ENCODE assay signal across 14 cellular contexts in the genomic region with DNA sequence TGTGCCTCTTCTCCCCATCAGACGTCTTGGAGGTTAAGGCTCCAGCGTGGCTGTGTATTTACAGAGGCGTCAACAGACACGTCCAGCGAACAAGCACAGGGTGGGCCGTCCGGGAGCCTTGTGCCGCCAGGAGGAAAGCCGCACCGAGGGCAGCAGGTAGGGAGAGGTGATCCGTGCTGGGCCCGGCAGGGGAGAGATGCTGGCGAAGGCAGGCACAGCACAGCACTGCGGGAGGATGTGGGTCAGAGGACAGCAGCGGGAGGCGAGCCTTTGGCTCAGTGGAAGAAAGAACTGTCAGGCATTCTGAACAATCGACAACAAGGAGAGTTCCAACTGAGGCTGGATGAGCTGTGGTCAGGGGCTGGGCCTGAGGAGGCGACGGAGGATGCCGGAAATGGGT.
DNase-seq lines count a peak whose midpoint lies in the region; ATAC-seq and TF ChIP-seq lines count a peak whose summit lies in the region.
"Had no signal": no experiment of that assay in that cellular context is flagged by ENCODE, and none has a peak within 500 bp of the region (broad histone marks: within the 10 kb centered on the region; RNA-seq: fewer than 3 reads in every experiment).

No MANE protein-coding gene starts in this region.

- CTCF ChIA-PET in PC-9 (lab: Charles Lee): no interaction called here

- no peak overlapping the region for H3K4me2 ChIP-seq in PC-9
- H3K4me2 ChIP-seq: hepatocyte had no signal

- peak overlapping the region; percentile 44 for H3K27ac ChIP-seq in angular gyrus (ENCODE audit: low read depth, low read length)
- peak overlapping the region; percentile 20 to 83 for H3K27ac ChIP-seq in thoracic aorta
- no peak overlapping the region for H3K27ac ChIP-seq in PC-9
- H3K27ac ChIP-seq in esophagus squamous epithelium: no peak overlapping the region
- H3K27ac ChIP-seq: hepatocyte, pancreas had no signal

- TF ChIP-seq CTCF in thoracic aorta (IDR thresholded peaks at IDR 0.05) (no peak), PC-9 (conservative IDR thresholded peaks at IDR 0.05) (no peak), esophagus squamous epithelium (IDR thresholded peaks at IDR 0.05) (no peak)

- no peak overlapping the region for H3K27ac Mint-ChIP-seq in activated naive CD4-positive, alpha-beta T cell treated with anti-CD3 and anti-CD28 coated beads, Interleukin-2, amount 50 U/mL, for 72 hours
- H3K27ac Mint-ChIP-seq: activated CD4-positive, alpha-beta T cell treated with anti-CD3 and anti-CD28 coated beads, Interleukin-2, amount 10 ng/mL, durations not matched to agents 24 days and 14 days; activated naive CD4-positive, alpha-beta T cell treated with anti-CD3 and anti-CD28 coated beads, Interleukin-2, amount 10 ng/mL, durations not matched to agents 7 days and 5 days had no signal

- no peaks in the 10 kb centered on the region for H3F3A ChIP-seq in PC-9 (ENCODE audit: insufficient read depth, low read depth)

- no peak for DNase-seq in activated naive CD4-positive, alpha-beta T cell treated with anti-CD3 and anti-CD28 coated beads, Interleukin-2, amount 50 U/mL, for 72 hours (ENCODE audit: low spot score in 2 of 2)
- DNase-seq in activated naive CD4-positive, alpha-beta T cell (lab: John Stamatoyannopoulos, UW): no peak
- DNase-seq in iPS-NIHi7 (ENCODE audit: extremely low spot score) (peak; percentile 55), thoracic aorta (ENCODE audit: low spot score) (no peak), AG20443 (ENCODE audit: low spot score) (no peak), PC-9 (no peak), esophagus squamous epithelium (lab: John Stamatoyannopoulos, UW) (no peak)
- DNase-seq: effector CD4-positive, alpha-beta T cell; NCI-H2029 had no signal

- no peak for TF ChIP-seq POLR2A in esophagus squamous epithelium (IDR thresholded peaks at IDR 0.05)

- H2AFZ ChIP-seq in PC-9: no peak overlapping the region
- H2AFZ ChIP-seq: hepatocyte had no signal

- H3K4me3 ChIP-seq in thoracic aorta (no peak overlapping the region), PC-9 (no peak overlapping the region), esophagus squamous epithelium (no peak overlapping the region)
- H3K4me3 ChIP-seq: hepatocyte, pancreas had no signal

- no peaks in the 10 kb centered on the region for H4K20me1 ChIP-seq in PC-9 (ENCODE audit: insufficient read depth)

- POLR2A ChIA-PET in PC-9 (lab: Charles Lee; ENCODE audit: unreplicated experiment): no interaction called here

- H3K4me1 ChIP-seq in thoracic aorta (ENCODE audit: control insufficient read depth in 1 of 2, low read depth in 2 of 2) (peaks cover 11 to 50% of the 10 kb centered on the region in 2 donors), PC-9 (replicated peaks; ENCODE audit: insufficient read depth) (no peaks in the 10 kb centered on the region), esophagus squamous epithelium (peaks cover 0 to 4% (median 0%) of the 10 kb centered on the region in 3 donors)
- H3K4me1 ChIP-seq: pancreas had no signal

- H3K27me3 ChIP-seq in thoracic aorta (replicated peaks; ENCODE audit: insufficient read depth): no peaks in the 10 kb centered on the region
- no peaks in the 10 kb centered on the region for H3K27me3 ChIP-seq in PC-9 (ENCODE audit: insufficient read depth, low read depth)
- H3K27me3 ChIP-seq in esophagus squamous epithelium: peaks cover 0 to 7% (median 0%) of the 10 kb centered on the region in 4 donors
- H3K27me3 ChIP-seq: hepatocyte, pancreas had no signal

- H3K79me2 ChIP-seq in PC-9 (ENCODE audit: low read depth): no peaks in the 10 kb centered on the region
- H3K79me2 ChIP-seq: hepatocyte had no signal

- H3K36me3 Mint-ChIP-seq in activated naive CD4-positive, alpha-beta T cell treated with anti-CD3 and anti-CD28 coated beads, Interleukin-2, amount 50 U/mL, for 72 hours: no peaks in the 10 kb centered on the region
- H3K36me3 Mint-ChIP-seq: activated naive CD4-positive, alpha-beta T cell treated with anti-CD3 and anti-CD28 coated beads, Interleukin-2, amount 10 ng/mL, durations not matched to agents 7 days and 5 days had no signal

- no peaks in the 10 kb centered on the region for H3K9me2 ChIP-seq in PC-9 (ENCODE audit: insufficient read depth)

- no peaks in the 10 kb centered on the region for H3K36me3 ChIP-seq in thoracic aorta
- no peaks in the 10 kb centered on the region for H3K36me3 ChIP-seq in PC-9 (ENCODE audit: low read depth)
- no peaks in the 10 kb centered on the region for H3K36me3 ChIP-seq in esophagus squamous epithelium
- H3K36me3 ChIP-seq: pancreas had no signal

- intact Hi-C loops in PC-9 (cut with micrococcal nuclease; ENCODE audit: unreplicated experiment): no loop called here
- intact Hi-C loops in esophagus squamous epithelium (cut with DNase I): no loop called here

- no peaks in the 10 kb centered on the region for H3K9me3 Mint-ChIP-seq in activated naive CD4-positive, alpha-beta T cell treated with anti-CD3 and anti-CD28 coated beads, Interleukin-2, amount 50 U/mL, for 72 hours
- H3K9me3 Mint-ChIP-seq: activated CD4-positive, alpha-beta T cell treated with anti-CD3 and anti-CD28 coated beads, Interleukin-2, amount 10 ng/mL, durations not matched to agents 24 days and 14 days; activated naive CD4-positive, alpha-beta T cell treated with anti-CD3 and anti-CD28 coated beads, Interleukin-2, amount 10 ng/mL, durations not matched to agents 7 days and 5 days had no signal

- H3K9me3 ChIP-seq in thoracic aorta (no peaks in the 10 kb centered on the region), PC-9 (ENCODE audit: insufficient read depth, low read depth) (no peaks in the 10 kb centered on the region), esophagus squamous epithelium (no peaks in the 10 kb centered on the region)
- H3K9me3 ChIP-seq: pancreas had no signal

- WGBS in esophagus squamous epithelium, 2 donors: 79 to 84% methylated on average over 10 to 14 of the region's 20 CpGs

- BruUV-seq in PC-9 (replicated peaks; lab: Mats Ljungman, UMichigan): no TSS peak

- ATAC-seq in activated naive CD4-positive, alpha-beta T cell treated with anti-CD3 and anti-CD28 coated beads, Interleukin-2, amount 50 U/mL, for 72 hours: peak; percentile 7 to 16
- ATAC-seq in thoracic aorta (ENCODE audit: insufficient number of reproducible peaks, low FRiP score, low read depth): no peak

Comparison
In these comparisons a context has a peak if more than half of its experiments do, and no peak if none do; other contexts are left out.
1. H3K27ac ChIP-seq: peak in angular gyrus (single experiment) and thoracic aorta (2 of 2); none in PC-9 (single experiment) and esophagus squamous epithelium (0 of 4).